ENCODE assay signal across 2 cellular contexts in the genomic region with DNA sequence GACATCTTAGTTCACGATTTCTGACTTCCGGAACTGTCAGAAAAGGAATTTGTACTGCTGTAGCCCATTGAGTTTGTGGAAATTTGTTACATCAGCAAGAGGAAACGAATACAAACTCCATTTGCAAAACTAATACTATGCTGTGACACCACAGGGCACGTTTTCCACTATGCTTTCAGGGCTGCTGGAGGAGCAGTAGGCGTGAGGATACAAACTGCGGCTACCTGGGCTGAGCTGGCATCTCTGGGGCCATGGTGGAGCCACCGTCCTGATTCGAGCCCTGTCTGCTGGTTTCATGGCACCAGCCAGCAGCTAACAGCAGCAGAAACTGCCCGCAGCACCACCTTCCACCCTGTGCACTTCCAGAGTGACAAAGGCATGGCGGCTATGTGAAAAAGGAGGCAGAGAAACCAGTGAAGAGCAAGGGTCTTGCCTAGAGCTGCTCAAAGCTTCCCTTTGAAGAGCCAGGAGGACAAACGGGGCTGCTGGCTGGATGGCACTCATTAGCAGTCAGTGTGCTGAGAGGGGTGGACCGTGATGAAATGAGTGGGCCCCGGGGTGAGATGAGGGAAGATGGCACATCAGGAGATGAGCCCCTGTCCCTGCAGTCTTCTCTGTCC.
TF ChIP-seq lines count a peak whose summit lies in the region.

No MANE protein-coding gene starts in this region.

TF ChIP-seq in GM23338, 12 proteins besides CTCF, POLR2A, EP300 and RAD21 (continues in another document):
- TF ChIP-seq EZH2 (IDR thresholded peaks at IDR 0.05; ENCODE audit: low read depth, unreplicated experiment) = no peak
- TF ChIP-seq, protein P1, sequence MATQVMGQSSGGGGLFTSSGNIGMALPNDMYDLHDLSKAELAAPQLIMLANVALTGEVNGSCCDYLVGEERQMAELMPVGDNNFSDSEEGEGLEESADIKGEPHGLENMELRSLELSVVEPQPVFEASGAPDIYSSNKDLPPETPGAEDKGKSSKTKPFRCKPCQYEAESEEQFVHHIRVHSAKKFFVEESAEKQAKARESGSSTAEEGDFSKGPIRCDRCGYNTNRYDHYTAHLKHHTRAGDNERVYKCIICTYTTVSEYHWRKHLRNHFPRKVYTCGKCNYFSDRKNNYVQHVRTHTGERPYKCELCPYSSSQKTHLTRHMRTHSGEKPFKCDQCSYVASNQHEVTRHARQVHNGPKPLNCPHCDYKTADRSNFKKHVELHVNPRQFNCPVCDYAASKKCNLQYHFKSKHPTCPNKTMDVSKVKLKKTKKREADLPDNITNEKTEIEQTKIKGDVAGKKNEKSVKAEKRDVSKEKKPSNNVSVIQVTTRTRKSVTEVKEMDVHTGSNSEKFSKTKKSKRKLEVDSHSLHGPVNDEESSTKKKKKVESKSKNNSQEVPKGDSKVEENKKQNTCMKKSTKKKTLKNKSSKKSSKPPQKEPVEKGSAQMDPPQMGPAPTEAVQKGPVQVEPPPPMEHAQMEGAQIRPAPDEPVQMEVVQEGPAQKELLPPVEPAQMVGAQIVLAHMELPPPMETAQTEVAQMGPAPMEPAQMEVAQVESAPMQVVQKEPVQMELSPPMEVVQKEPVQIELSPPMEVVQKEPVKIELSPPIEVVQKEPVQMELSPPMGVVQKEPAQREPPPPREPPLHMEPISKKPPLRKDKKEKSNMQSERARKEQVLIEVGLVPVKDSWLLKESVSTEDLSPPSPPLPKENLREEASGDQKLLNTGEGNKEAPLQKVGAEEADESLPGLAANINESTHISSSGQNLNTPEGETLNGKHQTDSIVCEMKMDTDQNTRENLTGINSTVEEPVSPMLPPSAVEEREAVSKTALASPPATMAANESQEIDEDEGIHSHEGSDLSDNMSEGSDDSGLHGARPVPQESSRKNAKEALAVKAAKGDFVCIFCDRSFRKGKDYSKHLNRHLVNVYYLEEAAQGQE (IDR thresholded peaks at IDR 0.05; ENCODE audit: unreplicated experiment) = no peak
- TF ChIP-seq EZH2phosphoT487 (IDR thresholded peaks at IDR 0.05; ENCODE audit: unreplicated experiment) = no peak
- no peak for TF ChIP-seq ZNF331 (CRISPR knock-in tag; IDR thresholded peaks at IDR 0.05; ENCODE audit: low read depth)
- TF ChIP-seq POLR2AphosphoS5 (IDR thresholded peaks at IDR 0.05; ENCODE audit: low read depth) = no peak
- TF ChIP-seq STAT1 (IDR thresholded peaks at IDR 0.05; ENCODE audit: unreplicated experiment) = no peak
- TF ChIP-seq CREB1 (CRISPR knock-in tag; IDR thresholded peaks at IDR 0.05; ENCODE audit: low read depth) = no peak
- TF ChIP-seq, protein P2, sequence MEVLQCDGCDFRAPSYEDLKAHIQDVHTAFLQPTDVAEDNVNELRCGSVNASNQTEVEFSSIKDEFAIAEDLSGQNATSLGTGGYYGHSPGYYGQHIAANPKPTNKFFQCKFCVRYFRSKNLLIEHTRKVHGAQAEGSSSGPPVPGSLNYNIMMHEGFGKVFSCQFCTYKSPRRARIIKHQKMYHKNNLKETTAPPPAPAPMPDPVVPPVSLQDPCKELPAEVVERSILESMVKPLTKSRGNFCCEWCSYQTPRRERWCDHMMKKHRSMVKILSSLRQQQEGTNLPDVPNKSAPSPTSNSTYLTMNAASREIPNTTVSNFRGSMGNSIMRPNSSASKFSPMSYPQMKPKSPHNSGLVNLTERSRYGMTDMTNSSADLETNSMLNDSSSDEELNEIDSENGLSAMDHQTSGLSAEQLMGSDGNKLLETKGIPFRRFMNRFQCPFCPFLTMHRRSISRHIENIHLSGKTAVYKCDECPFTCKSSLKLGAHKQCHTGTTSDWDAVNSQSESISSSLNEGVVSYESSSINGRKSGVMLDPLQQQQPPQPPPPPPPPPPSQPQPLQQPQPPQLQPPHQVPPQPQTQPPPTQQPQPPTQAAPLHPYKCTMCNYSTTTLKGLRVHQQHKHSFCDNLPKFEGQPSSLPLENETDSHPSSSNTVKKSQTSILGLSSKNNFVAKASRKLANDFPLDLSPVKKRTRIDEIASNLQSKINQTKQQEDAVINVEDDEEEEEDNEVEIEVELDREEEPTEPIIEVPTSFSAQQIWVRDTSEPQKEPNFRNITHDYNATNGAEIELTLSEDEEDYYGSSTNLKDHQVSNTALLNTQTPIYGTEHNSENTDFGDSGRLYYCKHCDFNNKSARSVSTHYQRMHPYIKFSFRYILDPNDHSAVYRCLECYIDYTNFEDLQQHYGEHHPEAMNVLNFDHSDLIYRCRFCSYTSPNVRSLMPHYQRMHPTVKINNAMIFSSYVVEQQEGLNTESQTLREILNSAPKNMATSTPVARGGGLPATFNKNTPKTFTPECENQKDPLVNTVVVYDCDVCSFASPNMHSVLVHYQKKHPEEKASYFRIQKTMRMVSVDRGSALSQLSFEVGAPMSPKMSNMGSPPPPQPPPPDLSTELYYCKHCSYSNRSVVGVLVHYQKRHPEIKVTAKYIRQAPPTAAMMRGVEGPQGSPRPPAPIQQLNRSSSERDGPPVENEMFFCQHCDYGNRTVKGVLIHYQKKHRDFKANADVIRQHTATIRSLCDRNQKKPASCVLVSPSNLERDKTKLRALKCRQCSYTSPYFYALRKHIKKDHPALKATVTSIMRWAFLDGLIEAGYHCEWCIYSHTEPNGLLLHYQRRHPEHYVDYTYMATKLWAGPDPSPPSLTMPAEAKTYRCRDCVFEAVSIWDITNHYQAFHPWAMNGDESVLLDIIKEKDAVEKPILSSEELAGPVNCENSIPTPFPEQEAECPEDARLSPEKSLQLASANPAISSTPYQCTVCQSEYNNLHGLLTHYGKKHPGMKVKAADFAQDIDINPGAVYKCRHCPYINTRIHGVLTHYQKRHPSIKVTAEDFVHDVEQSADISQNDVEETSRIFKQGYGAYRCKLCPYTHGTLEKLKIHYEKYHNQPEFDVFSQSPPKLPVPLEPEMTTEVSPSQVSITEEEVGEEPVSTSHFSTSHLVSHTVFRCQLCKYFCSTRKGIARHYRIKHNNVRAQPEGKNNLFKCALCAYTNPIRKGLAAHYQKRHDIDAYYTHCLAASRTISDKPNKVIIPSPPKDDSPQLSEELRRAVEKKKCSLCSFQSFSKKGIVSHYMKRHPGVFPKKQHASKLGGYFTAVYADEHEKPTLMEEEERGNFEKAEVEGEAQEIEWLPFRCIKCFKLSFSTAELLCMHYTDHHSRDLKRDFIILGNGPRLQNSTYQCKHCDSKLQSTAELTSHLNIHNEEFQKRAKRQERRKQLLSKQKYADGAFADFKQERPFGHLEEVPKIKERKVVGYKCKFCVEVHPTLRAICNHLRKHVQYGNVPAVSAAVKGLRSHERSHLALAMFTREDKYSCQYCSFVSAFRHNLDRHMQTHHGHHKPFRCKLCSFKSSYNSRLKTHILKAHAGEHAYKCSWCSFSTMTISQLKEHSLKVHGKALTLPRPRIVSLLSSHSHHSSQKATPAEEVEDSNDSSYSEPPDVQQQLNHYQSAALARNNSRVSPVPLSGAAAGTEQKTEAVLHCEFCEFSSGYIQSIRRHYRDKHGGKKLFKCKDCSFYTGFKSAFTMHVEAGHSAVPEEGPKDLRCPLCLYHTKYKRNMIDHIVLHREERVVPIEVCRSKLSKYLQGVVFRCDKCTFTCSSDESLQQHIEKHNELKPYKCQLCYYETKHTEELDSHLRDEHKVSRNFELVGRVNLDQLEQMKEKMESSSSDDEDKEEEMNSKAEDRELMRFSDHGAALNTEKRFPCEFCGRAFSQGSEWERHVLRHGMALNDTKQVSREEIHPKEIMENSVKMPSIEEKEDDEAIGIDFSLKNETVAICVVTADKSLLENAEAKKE (CRISPR knock-in tag; IDR thresholded peaks at IDR 0.05) = no peak

TF ChIP-seq in H1, 55 proteins besides CTCF, POLR2A, EP300 and RAD21:
- TF ChIP-seq BACH1 (IDR thresholded peaks at IDR 0.05; ENCODE audit: low read length) (no peak), JUND (IDR thresholded peaks at IDR 0.05; ENCODE audit: low read length) (no peak), HDAC6 (IDR thresholded peaks at IDR 0.05; ENCODE audit: low read depth, low read length) (no peak), CEBPB (IDR thresholded peaks at IDR 0.05; ENCODE audit: low read depth, low read length) (no peak), BCL11A (IDR thresholded peaks at IDR 0.05; ENCODE audit: low read depth in 2 of 2, low read length in 2 of 2) (no peak), CBX5 (IDR thresholded peaks at IDR 0.05; ENCODE audit: low read depth, low read length) (no peak), TAF1 (IDR thresholded peaks at IDR 0.05; ENCODE audit: low read depth, low read length) (no peak), SUZ12 (IDR thresholded peaks at IDR 0.05; ENCODE audit: low read length) (no peak), CTBP2 (IDR thresholded peaks at IDR 0.05; ENCODE audit: borderline replicate concordance, insufficient read depth, insufficient read length, low read length) (no peak), TAF7 (optimal IDR thresholded peaks at IDR 0.05; ENCODE audit: borderline replicate concordance, low read depth, low read length) (no peak), NANOG (IDR thresholded peaks at IDR 0.05; ENCODE audit: insufficient read depth, low read depth, low read length, poor library complexity, severe bottlenecking) (no peak), NRF1 (IDR thresholded peaks at IDR 0.05; ENCODE audit: low read depth, low read length) (no peak), KDM4A (IDR thresholded peaks at IDR 0.05; ENCODE audit: low read depth, low read length, severe bottlenecking) (no peak), SP1 (IDR thresholded peaks at IDR 0.05; ENCODE audit: low read depth, low read length) (no peak)
